ENCODE assay signal across 20 cellular contexts in the genomic region with DNA sequence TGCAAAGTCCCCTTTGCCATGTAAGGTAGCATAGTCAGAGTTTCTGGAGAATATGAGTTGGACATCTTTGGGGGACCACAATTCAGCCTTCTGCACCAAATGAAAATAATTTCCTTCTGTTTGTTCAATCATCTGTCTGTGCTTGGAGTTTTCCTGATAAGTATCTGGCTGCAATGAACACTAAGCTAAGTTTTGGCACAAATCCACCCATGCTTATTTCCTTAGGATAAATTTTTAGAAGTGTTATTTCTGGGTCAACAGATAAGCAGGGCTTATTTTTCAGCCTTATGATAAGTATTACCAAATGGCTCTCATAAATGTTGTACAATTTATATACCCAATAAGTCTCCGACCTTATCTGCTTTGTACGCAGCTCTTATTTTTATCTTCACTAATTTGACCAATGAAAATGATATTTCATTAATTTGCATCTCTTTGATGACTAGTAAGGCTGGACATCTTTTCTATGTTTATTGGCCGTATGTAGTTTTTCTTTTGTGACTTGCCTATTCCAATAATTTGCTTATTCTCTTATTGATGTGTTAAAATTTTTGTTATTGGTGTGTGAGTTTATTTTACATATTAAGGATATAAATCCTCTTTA. TPM values are rescaled to one million over a fixed set of nuclear protein-coding genes. Genes with fewer than 3 reads are reported as not detected.
DNase-seq lines count a peak whose midpoint lies in the region; ATAC-seq, FAIRE-seq and TF ChIP-seq lines count a peak whose summit lies in the region.
"Had no signal": no experiment of that assay in that cellular context is flagged by ENCODE, and none has a peak within 500 bp of the region (broad histone marks: within the 10 kb centered on the region; RNA-seq: fewer than 3 reads in every experiment).

No MANE protein-coding gene starts in this region.

- WGBS in A549 (ENCODE audit: missing lambda C conversion rate): 86% methylated on average over 3 of the region's 3 CpGs

- H3K4me2 ChIP-seq in A549: no peak overlapping the region

- ATAC-seq in A549 (no peak), upper lobe of right lung (no peak)
- ATAC-seq: CD8-positive, alpha-beta T cell had no signal

- H3K36me3 ChIP-seq in upper lobe of right lung: no peaks in the 10 kb centered on the region
- H3K36me3 ChIP-seq: HAP-1 had no signal

- no peak for TF ChIP-seq POLR2A in A549 (IDR thresholded peaks at IDR 0.05; ENCODE audit: low read length)

- H3K27me3 Mint-ChIP-seq in Calu3 (ENCODE audit: unreplicated experiment): no peaks in the 10 kb centered on the region

- no TSS peak for BruUV-seq in Calu3 (replicated peaks; lab: Mats Ljungman, UMichigan)

- H3K4me3 Mint-ChIP-seq in Calu3 (ENCODE audit: low read depth, unreplicated experiment): no peak overlapping the region
- H3K4me3 Mint-ChIP-seq: CD4-positive, CD25-positive, alpha-beta regulatory T cell; CD8-positive, alpha-beta T cell; HFFc6 had no signal

- DNase-seq in A549 (ENCODE audit: low read depth in 1 of 2, low spot score in 1 of 2) (no peak), Calu3 (no peak), upper lobe of right lung (no peak), hypothalamus (lab: John Stamatoyannopoulos, UW) (no peak)
- DNase-seq in activated T-cell treated with anti-CD3 and anti-CD28 coated beads, Interleukin-2, amount 50 U/mL, for 1 hour: no peak
- DNase-seq: 8988T; Caco-2; CD4-positive, CD25-positive, alpha-beta regulatory T cell; CD8-positive, alpha-beta T cell; DMS 273 treated with DMSO at 0.1 percent for 48 hours; DND-41; GOT3; HFFc6 had no signal

- H3K9me3 ChIP-seq in A549 (no peaks in the 10 kb centered on the region), upper lobe of right lung (no peaks in the 10 kb centered on the region)
- H3K9me3 ChIP-seq: Caco-2, HAP-1 had no signal

- H3K27ac ChIP-seq in A549 (no peak overlapping the region), VCaP (peak overlapping the region; percentile 40), upper lobe of right lung (no peak overlapping the region)
- H3K27ac ChIP-seq: C4-2B had no signal

- no peak overlapping the region for H3K4me3 ChIP-seq in A549
- no peak overlapping the region for H3K4me3 ChIP-seq in upper lobe of right lung
- H3K4me3 ChIP-seq: HAP-1 had no signal

- CTCF ChIA-PET in A549 (lab: Yijun Ruan, JAX) (interaction anchor here (0.6 to 2.1 kb wide), 4 partner anchors 15 to 291 kb away, joined by 3 to 4 read pairs (median 3); no protein-coding TSS in a partner anchor), Calu3 (lab: Charles Lee) (interaction anchor here (1.2 kb wide), 1 partner anchor 10 kb away, joined by 3 read pairs; no protein-coding TSS in a partner anchor)

- H3K4me1 ChIP-seq in A549: 0 out of 3 replicates have a peak, but pooled peaks cover 3% of the 10 kb centered on the region
- no peaks in the 10 kb centered on the region for H3K4me1 ChIP-seq in upper lobe of right lung
- H3K4me1 ChIP-seq: Caco-2, HAP-1 had no signal

- H3K27me3 ChIP-seq in upper lobe of right lung: no peaks in the 10 kb centered on the region

- no peaks in the 10 kb centered on the region for H3K9me3 Mint-ChIP-seq in Calu3 (ENCODE audit: low read depth, unreplicated experiment)
- H3K9me3 Mint-ChIP-seq: CD8-positive, alpha-beta T cell; HFFc6 had no signal

- peak; percentile 18 for FAIRE-seq in A549 (lab: Jason Lieb, UNC)
- FAIRE-seq: D721Med, G401.6, GM12892, H54 had no signal

- POLR2A ChIA-PET in A549 (lab: Yijun Ruan, JAX): no interaction called here

- peaks cover 30% of the 10 kb centered on the region for H3K4me1 Mint-ChIP-seq in Calu3 (ENCODE audit: low read depth, unreplicated experiment)
- H3K4me1 Mint-ChIP-seq: CD4-positive, CD25-positive, alpha-beta regulatory T cell had no signal

- intact Hi-C loops in Calu3 (cut with micrococcal nuclease; ENCODE audit: unreplicated experiment): loop anchor here (10.0 kb wide), 1 partner anchor 150 kb away; no protein-coding TSS in a partner anchor
- intact Hi-C loops in upper lobe of right lung (cut with DNase I): no loop called here

- peaks cover 8% of the 10 kb centered on the region for H3K36me3 Mint-ChIP-seq in Calu3 (ENCODE audit: insufficient read depth, unreplicated experiment)
- H3K36me3 Mint-ChIP-seq: CD4-positive, CD25-positive, alpha-beta regulatory T cell; CD8-positive, alpha-beta T cell had no signal

- H3K27ac Mint-ChIP-seq in Calu3 (ENCODE audit: unreplicated experiment): peak overlapping the region; percentile 31
- H3K27ac Mint-ChIP-seq: CD8-positive, alpha-beta T cell; HFFc6 had no signal

- TF ChIP-seq RAD21 in A549 (conservative IDR thresholded peaks at IDR 0.05 in 1 of 2, IDR thresholded peaks at IDR 0.05 in 1 of 2): no peak

- no peak for TF ChIP-seq EP300 in A549 (IDR thresholded peaks at IDR 0.05)

- no peak for TF ChIP-seq CTCF in A549 (IDR thresholded peaks at IDR 0.05)
- TF ChIP-seq CTCF in Calu3 (IDR thresholded peaks at IDR 0.05; ENCODE audit: unreplicated experiment): no peak
- TF ChIP-seq CTCF in VCaP (conservative IDR thresholded peaks at IDR 0.05): no peak
- no peak for TF ChIP-seq CTCF in upper lobe of right lung (IDR thresholded peaks at IDR 0.05)

TF ChIP-seq in A549, 52 proteins besides CTCF, POLR2A, EP300 and RAD21:
- TF ChIP-seq RCOR1 (IDR thresholded peaks at IDR 0.05; ENCODE audit: low read depth, low read length) (no peak), NR3C1 (IDR thresholded peaks at IDR 0.05) (no peak), CHD4 (IDR thresholded peaks at IDR 0.05; ENCODE audit: borderline replicate concordance) (no peak), SMC3 (IDR thresholded peaks at IDR 0.05) (no peak), NPAS2 (CRISPR knock-in tag; IDR thresholded peaks at IDR 0.05; ENCODE audit: borderline replicate concordance) (no peak), ZFP36 (IDR thresholded peaks at IDR 0.05; ENCODE audit: borderline replicate concordance, partially characterized antibody) (no peak), MAZ (IDR thresholded peaks at IDR 0.05; ENCODE audit: borderline replicate concordance, low read depth, low read length) (no peak), MYC (IDR thresholded peaks at IDR 0.05; ENCODE audit: borderline replicate concordance, low read length) (no peak), KDM5A (IDR thresholded peaks at IDR 0.05) (no peak), ESRRA (IDR thresholded peaks at IDR 0.05; ENCODE audit: borderline replicate concordance, low read length) (no peak), MAFK (IDR thresholded peaks at IDR 0.05; ENCODE audit: partially characterized antibody) (no peak), HDAC2 (IDR thresholded peaks at IDR 0.05) (no peak)
- TF ChIP-seq, protein P1, sequence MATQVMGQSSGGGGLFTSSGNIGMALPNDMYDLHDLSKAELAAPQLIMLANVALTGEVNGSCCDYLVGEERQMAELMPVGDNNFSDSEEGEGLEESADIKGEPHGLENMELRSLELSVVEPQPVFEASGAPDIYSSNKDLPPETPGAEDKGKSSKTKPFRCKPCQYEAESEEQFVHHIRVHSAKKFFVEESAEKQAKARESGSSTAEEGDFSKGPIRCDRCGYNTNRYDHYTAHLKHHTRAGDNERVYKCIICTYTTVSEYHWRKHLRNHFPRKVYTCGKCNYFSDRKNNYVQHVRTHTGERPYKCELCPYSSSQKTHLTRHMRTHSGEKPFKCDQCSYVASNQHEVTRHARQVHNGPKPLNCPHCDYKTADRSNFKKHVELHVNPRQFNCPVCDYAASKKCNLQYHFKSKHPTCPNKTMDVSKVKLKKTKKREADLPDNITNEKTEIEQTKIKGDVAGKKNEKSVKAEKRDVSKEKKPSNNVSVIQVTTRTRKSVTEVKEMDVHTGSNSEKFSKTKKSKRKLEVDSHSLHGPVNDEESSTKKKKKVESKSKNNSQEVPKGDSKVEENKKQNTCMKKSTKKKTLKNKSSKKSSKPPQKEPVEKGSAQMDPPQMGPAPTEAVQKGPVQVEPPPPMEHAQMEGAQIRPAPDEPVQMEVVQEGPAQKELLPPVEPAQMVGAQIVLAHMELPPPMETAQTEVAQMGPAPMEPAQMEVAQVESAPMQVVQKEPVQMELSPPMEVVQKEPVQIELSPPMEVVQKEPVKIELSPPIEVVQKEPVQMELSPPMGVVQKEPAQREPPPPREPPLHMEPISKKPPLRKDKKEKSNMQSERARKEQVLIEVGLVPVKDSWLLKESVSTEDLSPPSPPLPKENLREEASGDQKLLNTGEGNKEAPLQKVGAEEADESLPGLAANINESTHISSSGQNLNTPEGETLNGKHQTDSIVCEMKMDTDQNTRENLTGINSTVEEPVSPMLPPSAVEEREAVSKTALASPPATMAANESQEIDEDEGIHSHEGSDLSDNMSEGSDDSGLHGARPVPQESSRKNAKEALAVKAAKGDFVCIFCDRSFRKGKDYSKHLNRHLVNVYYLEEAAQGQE (IDR thresholded peaks at IDR 0.05): no peak

RNA-seq across cellular contexts. Expression of a gene that starts 59.2 kb away (rescaled TPM):
- polyA plus RNA-seq in A549 (2011; rRNA removed) (3.5 and 3.6 TPM in 2 replicates), A549 (2017; fragmentation: RNase III; extraction: RNeasy Plus Mini Kit Qiagen cat#74134 plus additional on column Dnase treatment) (5.2 to 7.1 TPM (median 5.3 TPM) in 3 replicates)
- 2.5 and 3.2 TPM in 2 replicates for polyA plus RNA-seq in A549 (2012; cell fraction: cytosol; rRNA removed)
- polyA plus RNA-seq in A549 (2012; cell fraction: nucleus; rRNA removed): 1.9 and 3.8 TPM in 2 replicates
- 4.1 and 5.3 TPM in 2 replicates for polyA minus RNA-seq in A549 (2011; rRNA and poly(A)+ RNA removed)
- total RNA-seq in Calu3 (2022) (80.0 and 104 TPM in 2 replicates), upper lobe of right lung (9.1 TPM)
